Comparison of ENCODE assay signal across 1 cellular context in genomic region chr6:157764346-157765068, GRCh38.
TF ChIP-seq lines count a peak whose summit lies in the region.

No MANE protein-coding gene starts in this region.

TF ChIP-seq in HEK293, 187 proteins besides CTCF, POLR2A, EP300 and RAD21 (continued from another document and continues in another):
- TF ChIP-seq ZNF354C (tag by site-specific recombination; IDR thresholded peaks at IDR 0.05; ENCODE audit: borderline replicate concordance, low read depth) = no peak
- no peak for TF ChIP-seq ZNF558 (tag by site-specific recombination; IDR thresholded peaks at IDR 0.05)
- no peak for TF ChIP-seq ZNF707 (tag by site-specific recombination; IDR thresholded peaks at IDR 0.05)
- TF ChIP-seq ZBTB49 (tag by site-specific recombination; IDR thresholded peaks at IDR 0.05; ENCODE audit: low read depth) = no peak
- no peak for TF ChIP-seq ZNF654 (tag by site-specific recombination; IDR thresholded peaks at IDR 0.05; ENCODE audit: low read depth)
- no peak for TF ChIP-seq ZBTB7A (tag by site-specific recombination; IDR thresholded peaks at IDR 0.05; ENCODE audit: low read depth)
- TF ChIP-seq ZNF146 (tag by site-specific recombination; IDR thresholded peaks at IDR 0.05) = no peak
- peak; percentile 90 for TF ChIP-seq ATF2 (tag by site-specific recombination; IDR thresholded peaks at IDR 0.05; ENCODE audit: low read depth)
- TF ChIP-seq PRDM4 (tag by site-specific recombination; IDR thresholded peaks at IDR 0.05) = no peak
- no peak for TF ChIP-seq SCRT1 (tag by site-specific recombination; IDR thresholded peaks at IDR 0.05; ENCODE audit: borderline replicate concordance)
- no peak for TF ChIP-seq ZNF416 (tag by site-specific recombination; IDR thresholded peaks at IDR 0.05)
- no peak for TF ChIP-seq PRDM2 (tag by site-specific recombination; IDR thresholded peaks at IDR 0.05; ENCODE audit: borderline replicate concordance)
- TF ChIP-seq ZNF311 (tag by site-specific recombination; IDR thresholded peaks at IDR 0.05; ENCODE audit: borderline replicate concordance) = no peak
- TF ChIP-seq ZNF24 (tag by site-specific recombination; IDR thresholded peaks at IDR 0.05) = peak; percentile 83
- TF ChIP-seq ZNF433 (tag by site-specific recombination; IDR thresholded peaks at IDR 0.05; ENCODE audit: low read depth) = no peak
- TF ChIP-seq ZNF514 (tag by site-specific recombination; IDR thresholded peaks at IDR 0.05) = no peak
- no peak for TF ChIP-seq MEIS1 (CRISPR knock-in tag; IDR thresholded peaks at IDR 0.05; ENCODE audit: borderline replicate concordance)
- TF ChIP-seq ZNF221 (tag by site-specific recombination; IDR thresholded peaks at IDR 0.05; ENCODE audit: borderline replicate concordance) = no peak
- TF ChIP-seq ZNF692 (tag by site-specific recombination; IDR thresholded peaks at IDR 0.05) = peak; percentile 58
- no peak for TF ChIP-seq ZNF133 (tag by site-specific recombination; IDR thresholded peaks at IDR 0.05)
- 0 out of 2 replicates have a peak, but pooled peaks have one; percentile 19 for TF ChIP-seq ZNF394 (tag by site-specific recombination; IDR thresholded peaks at IDR 0.05; ENCODE audit: borderline replicate concordance)
- TF ChIP-seq ZNF501 (tag by site-specific recombination; IDR thresholded peaks at IDR 0.05) = no peak
- TF ChIP-seq SCRT2 (tag by site-specific recombination; IDR thresholded peaks at IDR 0.05) = no peak
- no peak for TF ChIP-seq ZNF37A (tag by site-specific recombination; IDR thresholded peaks at IDR 0.05)
- no peak for TF ChIP-seq RBAK (tag by site-specific recombination; IDR thresholded peaks at IDR 0.05)
- no peak for TF ChIP-seq ZNF529 (tag by site-specific recombination; IDR thresholded peaks at IDR 0.05; ENCODE audit: insufficient replicate concordance)
- TF ChIP-seq ZSCAN30 (tag by site-specific recombination; IDR thresholded peaks at IDR 0.05) = peak; percentile 55; the same call in 1 of the 2 replicates
- TF ChIP-seq PRDM1 (tag by site-specific recombination; IDR thresholded peaks at IDR 0.05) = no peak
- peak; percentile 66 for TF ChIP-seq IKZF3 (tag by site-specific recombination; IDR thresholded peaks at IDR 0.05)
- no peak for TF ChIP-seq ZNF280D (tag by site-specific recombination; IDR thresholded peaks at IDR 0.05)
- no peak for TF ChIP-seq ZSCAN16 (tag by site-specific recombination; IDR thresholded peaks at IDR 0.05)
- no peak for TF ChIP-seq ZNF391 (tag by site-specific recombination; IDR thresholded peaks at IDR 0.05; ENCODE audit: borderline replicate concordance, low read depth)
- no peak for TF ChIP-seq WT1 (tag by site-specific recombination; IDR thresholded peaks at IDR 0.05)
- no peak for TF ChIP-seq ZNF132 (tag by site-specific recombination; IDR thresholded peaks at IDR 0.05; ENCODE audit: borderline replicate concordance)
- TF ChIP-seq INSM2 (tag by site-specific recombination; IDR thresholded peaks at IDR 0.05) = peak; percentile 99
- no peak for TF ChIP-seq ZNF768 (tag by site-specific recombination; IDR thresholded peaks at IDR 0.05)
- TF ChIP-seq ZNF610 (tag by site-specific recombination; IDR thresholded peaks at IDR 0.05; ENCODE audit: borderline replicate concordance) = no peak
- peak; percentile 31; the same call in 1 of the 2 replicates for TF ChIP-seq ZXDB (tag by site-specific recombination; IDR thresholded peaks at IDR 0.05)
